ENCODE assay signal across 13 cellular contexts in the genomic region with DNA sequence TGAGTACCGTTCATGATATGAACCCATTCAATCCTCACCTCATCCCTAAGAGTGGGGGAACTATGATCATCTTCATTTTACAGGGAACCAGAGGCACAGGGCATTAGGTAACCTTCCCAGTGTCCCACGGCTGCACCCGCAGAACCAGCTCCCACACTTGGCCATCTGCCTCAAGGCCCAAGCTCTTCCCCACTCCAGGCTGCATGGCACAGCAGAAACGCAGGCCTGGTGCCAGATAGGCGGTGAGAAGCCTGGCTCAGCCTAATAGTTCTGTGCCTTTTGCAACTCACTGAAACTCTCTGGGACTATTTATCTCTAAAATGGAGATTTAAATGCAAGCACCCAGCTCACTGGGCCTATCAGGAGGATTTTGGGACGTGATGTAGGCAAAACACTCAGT.
"Had no signal": no experiment of that assay in that cellular context is flagged by ENCODE, and none has a peak within 500 bp of the region (broad histone marks: within the 10 kb centered on the region; RNA-seq: fewer than 3 reads in every experiment).

No MANE protein-coding gene starts in this region.

- H3K4me1 ChIP-seq: transverse colon had no signal

- H3K36me3 ChIP-seq: brain microvascular endothelial cell, ovary, transverse colon had no signal

- H3K27me3 ChIP-seq: ovary, transverse colon had no signal

- ATAC-seq: activated naive CD4-positive, alpha-beta T cell treated with anti-CD3 and anti-CD28 coated beads, Interleukin-2, amount 50 U/mL, for 72 hours; stimulated activated effector memory CD8-positive, alpha-beta T cell treated with anti-CD3 and anti-CD28 coated beads, Interleukin-12 subunit alpha, Interleukin-12 subunit beta, amount 100 ng/mL, for 72 hours had no signal

- H3K9me3 Mint-ChIP-seq: stimulated activated effector memory CD8-positive, alpha-beta T cell treated with anti-CD3 and anti-CD28 coated beads, Interleukin-12 subunit alpha, Interleukin-12 subunit beta, amount 100 ng/mL, for 72 hours had no signal

- H3K4me3 ChIP-seq: dorsolateral prefrontal cortex, ovary, smooth muscle cell, transverse colon had no signal

- H3K27ac Mint-ChIP-seq: stimulated activated effector memory CD8-positive, alpha-beta T cell treated with anti-CD3 and anti-CD28 coated beads, Interleukin-12 subunit alpha, Interleukin-12 subunit beta, amount 100 ng/mL, for 72 hours had no signal

- H3K36me3 Mint-ChIP-seq: activated naive CD4-positive, alpha-beta T cell treated with anti-CD3 and anti-CD28 coated beads, Interleukin-2, amount 50 U/mL, for 72 hours; stimulated activated effector memory CD8-positive, alpha-beta T cell treated with anti-CD3 and anti-CD28 coated beads, Interleukin-12 subunit alpha, Interleukin-12 subunit beta, amount 100 ng/mL, for 72 hours had no signal

- DNase-seq: activated CD4-positive, alpha-beta T cell treated with anti-CD3 and anti-CD28 coated beads, Interleukin-2, amount 50 U/mL, for 1 hour; activated T-cell treated with anti-CD3 and anti-CD28 coated beads, Interleukin-2, amount 50 U/mL, for 1 hour; amygdala; brain microvascular endothelial cell; mesenchymal stem cell; ovary; retina; transverse colon had no signal

- H3K9me3 ChIP-seq: ovary, transverse colon had no signal

- H3K4me3 Mint-ChIP-seq: neural crest cell; stimulated activated effector memory CD8-positive, alpha-beta T cell treated with anti-CD3 and anti-CD28 coated beads, Interleukin-12 subunit alpha, Interleukin-12 subunit beta, amount 100 ng/mL, for 72 hours had no signal

- H3K27ac ChIP-seq: brain microvascular endothelial cell, dorsolateral prefrontal cortex, ovary, transverse colon had no signal

- H3K4me1 Mint-ChIP-seq: neural crest cell; stimulated activated effector memory CD8-positive, alpha-beta T cell treated with anti-CD3 and anti-CD28 coated beads, Interleukin-12 subunit alpha, Interleukin-12 subunit beta, amount 100 ng/mL, for 72 hours had no signal
